ENCODE assay signal across 11 cellular contexts in genomic region chr3:105365171-105365535, GRCh38. TPM values are rescaled to one million over a fixed set of nuclear protein-coding genes. Genes with fewer than 3 reads are reported as not detected.
DNase-seq lines count a peak whose midpoint lies in the region; ATAC-seq and TF ChIP-seq lines count a peak whose summit lies in the region.
"Had no signal": no experiment of that assay in that cellular context is flagged by ENCODE, and none has a peak within 500 bp of the region (broad histone marks: within the 10 kb centered on the region; RNA-seq: fewer than 3 reads in every experiment).

No MANE protein-coding gene starts in this region.

- H3K27me3 ChIP-seq in left ventricle myocardium inferior (ENCODE audit: low read depth) = no peaks in the 10 kb centered on the region
- no peaks in the 10 kb centered on the region for H3K27me3 ChIP-seq in kidney epithelial cell (ENCODE audit: control insufficient read depth, insufficient read depth, low read length)
- no peaks in the 10 kb centered on the region for H3K27me3 ChIP-seq in upper lobe of left lung
- H3K27me3 ChIP-seq: right atrium auricular region had no signal

- no peak for ATAC-seq in Right ventricle myocardium inferior
- no peak for ATAC-seq in upper lobe of left lung (ENCODE audit: low FRiP score in 2 of 2)
- ATAC-seq in HG02588 (IDR thresholded peaks at IDR 0.05; ENCODE audit: unreplicated experiment) = no peak

- TF ChIP-seq POLR2A in upper lobe of left lung (IDR thresholded peaks at IDR 0.05) = no peak

- intact Hi-C loops in left ventricle myocardium inferior (cut with micrococcal nuclease) = no loop called here
- intact Hi-C loops in Right ventricle myocardium inferior (cut with DNase I) = loop anchor here (5.0 kb wide), 1 partner anchor 738 kb away; no protein-coding TSS in a partner anchor

- no peaks in the 10 kb centered on the region for H3K36me3 ChIP-seq in left ventricle myocardium inferior
- H3K36me3 ChIP-seq in kidney epithelial cell (ENCODE audit: control insufficient read depth, insufficient read depth, low read length) = no peaks in the 10 kb centered on the region
- H3K36me3 ChIP-seq in upper lobe of left lung = no peaks in the 10 kb centered on the region
- H3K36me3 ChIP-seq: right atrium auricular region had no signal

- TF ChIP-seq CTCF in left ventricle myocardium inferior (IDR thresholded peaks at IDR 0.05; ENCODE audit: borderline replicate concordance) = no peak
- no peak for TF ChIP-seq CTCF in astrocyte of the spinal cord (IDR thresholded peaks at IDR 0.05; ENCODE audit: low read depth, low read length)
- no peak for TF ChIP-seq CTCF in kidney epithelial cell (IDR thresholded peaks at IDR 0.05; ENCODE audit: insufficient read depth, low read length, poor library complexity, severe bottlenecking)
- TF ChIP-seq CTCF in upper lobe of left lung (IDR thresholded peaks at IDR 0.05) = no peak

- H3K4me1 ChIP-seq in left ventricle myocardium inferior (peaks cover 44% of the 10 kb centered on the region), upper lobe of left lung (peaks cover 0 to 33% (median 7%) of the 10 kb centered on the region in 4 donors)

- DNase-seq in left ventricle myocardium inferior = no peak
- no peak for DNase-seq in Right ventricle myocardium inferior (ENCODE audit: missing footprints)
- DNase-seq in astrocyte of the spinal cord (ENCODE audit: low read depth, low spot score) = peak; percentile 71
- no peak for DNase-seq in kidney epithelial cell (ENCODE audit: low read depth)
- DNase-seq in upper lobe of left lung = no peak
- no peak for DNase-seq in NCI-H2171 treated with DMSO at 0.1 percent for 48 hours (lab: John Stamatoyannopoulos, UW)
- no peak for DNase-seq in NCI-H524 (lab: John Stamatoyannopoulos, UW)
- DNase-seq: activated effector memory CD4-positive, alpha-beta T cell treated with anti-CD3 and anti-CD28 coated beads, Interleukin-2, amount 50 U/mL, for 16 hours; NCI-H2107 had no signal

- no peak overlapping the region for H3K27ac ChIP-seq in left ventricle myocardium inferior (replicated peaks)
- H3K27ac ChIP-seq in upper lobe of left lung = peak overlapping the region in 3 of 4 donors; percentile 71 to 91 (median 89)

- 38 to 41% methylated on average over 1 of the region's 1 CpG for WGBS in upper lobe of left lung, 2 donors

- peak overlapping the region; percentile 72 for H3K4me3 ChIP-seq in left ventricle myocardium inferior
- H3K4me3 ChIP-seq in astrocyte of the spinal cord (ENCODE audit: low read depth, low read length) = peak overlapping the region; percentile 94
- peak overlapping the region; percentile 51 for H3K4me3 ChIP-seq in kidney epithelial cell (ENCODE audit: low read depth, low read length)
- H3K4me3 ChIP-seq in upper lobe of left lung = peak overlapping the region in 3 of 4 donors; percentile 56 to 69 (median 68)

- in situ Hi-C loops in astrocyte of the spinal cord (cut with HindIII; ENCODE audit: low sequenced_read_pairs) = no loop called here

- TF ChIP-seq EP300 in upper lobe of left lung (IDR thresholded peaks at IDR 0.05) = no peak

- no peaks in the 10 kb centered on the region for H3K9me3 ChIP-seq in left ventricle myocardium inferior (replicated peaks)
- H3K9me3 ChIP-seq in upper lobe of left lung = no peaks in the 10 kb centered on the region
- H3K9me3 ChIP-seq: right atrium auricular region had no signal

RNA-seq across cellular contexts. Expression of gene ALCAM, which starts 1.6 kb away (rescaled TPM):
- 3.7 TPM for total RNA-seq in left ventricle myocardium inferior
- total RNA-seq in Right ventricle myocardium inferior = 3.5 TPM
- total RNA-seq in kidney epithelial cell = 79.9 and 82.3 TPM in 2 replicates
- total RNA-seq in upper lobe of left lung = 100 to 1,000 TPM; 129 to 390 (median 186) TPM

Comparison
In these comparisons a context has a peak if more than half of its experiments do, and no peak if none do; other contexts are left out.
1. RNA of gene ALCAM, which starts 1.6 kb away (total RNA-seq): 129 to 390 TPM in upper lobe of left lung and 79.9 to 82.3 TPM in kidney epithelial cell; 3.7 TPM in left ventricle myocardium inferior (single experiment) and 3.5 TPM in Right ventricle myocardium inferior (single experiment); every median in the first group is over 10 times any median in the second.
2. Peak in every context shown above with its lines, with median percentiles within 50 percentile points of each other: H3K4me3 ChIP-seq.